In genomic region chr10:97426776-97427570, GRCh38 we compare ENCODE assay signal across 1 cellular context.
TF ChIP-seq lines count a peak whose summit lies in the region.

No MANE protein-coding gene starts in this region.

TF ChIP-seq in K562, 482 proteins besides CTCF, POLR2A, EP300 and RAD21:
- TF ChIP-seq MYC (IDR thresholded peaks at IDR 0.05; ENCODE audit: low read depth, low read length) (0 out of 2 replicates have a peak, but pooled peaks have one; percentile 8), MYC (CRISPR knock-in tag; IDR thresholded peaks at IDR 0.05; ENCODE audit: borderline replicate concordance, low read depth) (no peak), PRDM10 (IDR thresholded peaks at IDR 0.05; ENCODE audit: partially characterized antibody) (peak; percentile 37), CTBP1 (IDR thresholded peaks at IDR 0.05; ENCODE audit: borderline replicate concordance) (peak; percentile 13; the same call in 1 of the 2 replicates), HOMEZ (CRISPR knock-in tag; IDR thresholded peaks at IDR 0.05) (no peak), ARID4B (CRISPR knock-in tag; IDR thresholded peaks at IDR 0.05) (peak; percentile 39; the same call in 1 of the 2 replicates), ZNF224 (CRISPR knock-in tag; IDR thresholded peaks at IDR 0.05) (no peak), RBM25 (IDR thresholded peaks at IDR 0.05; ENCODE audit: low read depth, low read length, severe bottlenecking) (peak; percentile 9), YY1 (IDR thresholded peaks at IDR 0.05; ENCODE audit: borderline replicate concordance in 1 of 3, control insufficient read depth in 1 of 3, extremely low read depth in 1 of 3, insufficient read depth in 3 of 3, insufficient read length in 1 of 3, insufficient replicate concordance in 2 of 3, low read depth in 1 of 3, low read length in 2 of 3) (peak in 1 of 3 experiments; percentile 25), ZNF384 (IDR thresholded peaks at IDR 0.05; ENCODE audit: low read depth, low read length) (no peak), ZNF24 (IDR thresholded peaks at IDR 0.05) (peak; percentile 81), POLR2AphosphoS5 (IDR thresholded peaks at IDR 0.05; ENCODE audit: control insufficient read depth, insufficient read depth, low read depth, low read length) (0 out of 2 replicates have a peak, but pooled peaks have one; percentile 17)
